Comparison of ENCODE assay signal across 1 cellular context in genomic region chr2:47272031-47272864, GRCh38.
TF ChIP-seq lines count a peak whose summit lies in the region.

No MANE protein-coding gene starts in this region.

TF ChIP-seq in HepG2, 621 proteins besides CTCF, POLR2A, EP300 and RAD21 (continued from another document and continues in another):
- TF ChIP-seq THAP9 (CRISPR knock-in tag; IDR thresholded peaks at IDR 0.05; ENCODE audit: borderline replicate concordance) (peak; percentile 50; the same call in 1 of the 2 replicates), NCOA1 (CRISPR knock-in tag; IDR thresholded peaks at IDR 0.05) (0 out of 2 replicates have a peak, but pooled peaks have one; percentile 33), SRY (CRISPR knock-in tag; IDR thresholded peaks at IDR 0.05) (peak; percentile 53; the same call in 1 of the 2 replicates), KIAA2018 (CRISPR knock-in tag; IDR thresholded peaks at IDR 0.05; ENCODE audit: borderline replicate concordance) (no peak), AKAP8 (CRISPR knock-in tag; IDR thresholded peaks at IDR 0.05) (0 out of 2 replicates have a peak, but pooled peaks have one; percentile 6), SETDB1 (CRISPR knock-in tag; IDR thresholded peaks at IDR 0.05; ENCODE audit: borderline replicate concordance) (no peak), HNRNPUL1 (IDR thresholded peaks at IDR 0.05; ENCODE audit: low read depth, low read length) (no peak), ZNF607 (CRISPR knock-in tag; IDR thresholded peaks at IDR 0.05; ENCODE audit: borderline replicate concordance) (no peak), GLMP (CRISPR knock-in tag; IDR thresholded peaks at IDR 0.05; ENCODE audit: borderline replicate concordance) (no peak), MTERF4 (CRISPR knock-in tag; IDR thresholded peaks at IDR 0.05) (peak; percentile 82; the same call in 1 of the 2 replicates), ZNF460 (CRISPR knock-in tag; IDR thresholded peaks at IDR 0.05; ENCODE audit: borderline replicate concordance) (no peak), RERE (CRISPR knock-in tag; IDR thresholded peaks at IDR 0.05; ENCODE audit: low read depth) (0 out of 2 replicates have a peak, but pooled peaks have one; percentile 14), FOXA1 (IDR thresholded peaks at IDR 0.05) (no peak), FOXA1 (CRISPR knock-in tag; IDR thresholded peaks at IDR 0.05) (0 out of 2 replicates have a peak, but pooled peaks have one; percentile 23), NR3C1 (CRISPR knock-in tag; IDR thresholded peaks at IDR 0.05) (no peak), REL (CRISPR knock-in tag; conservative IDR thresholded peaks at IDR 0.05) (no peak), HNF1B (CRISPR knock-in tag; IDR thresholded peaks at IDR 0.05) (peak; percentile 61; the same call in 1 of the 2 replicates), STAG1 (CRISPR knock-in tag; IDR thresholded peaks at IDR 0.05) (peak; percentile 93), CSRNP2 (CRISPR knock-in tag; conservative IDR thresholded peaks at IDR 0.05; ENCODE audit: low read depth) (no peak), POGK (CRISPR knock-in tag; conservative IDR thresholded peaks at IDR 0.05) (peak; percentile 86; the same call in 1 of the 2 replicates), BHLHE40 (IDR thresholded peaks at IDR 0.05; ENCODE audit: low read length) (peak; percentile 19; the same call in 1 of the 2 replicates), CREBL2 (CRISPR knock-in tag; IDR thresholded peaks at IDR 0.05; ENCODE audit: borderline replicate concordance) (no peak), KDM2A (CRISPR knock-in tag; IDR thresholded peaks at IDR 0.05; ENCODE audit: borderline replicate concordance, low read depth) (peak; percentile 91; the same call in 1 of the 2 replicates), MEIS2 (CRISPR knock-in tag; IDR thresholded peaks at IDR 0.05) (no peak)
